In genomic region chr17:80104321-80104955, GRCh38 we compare ENCODE assay signal across 16 cellular contexts. TPM values are rescaled to one million over a fixed set of nuclear protein-coding genes. Genes with fewer than 3 reads are reported as not detected.
A peak's percentile ranks its signal among the peaks of the same experiment; 100 is the strongest.
DNase-seq lines count a peak whose midpoint lies in the region; ATAC-seq and TF ChIP-seq lines count a peak whose summit lies in the region.
"Had no signal": no experiment of that assay in that cellular context is flagged by ENCODE, and none has a peak within 500 bp of the region (broad histone marks: within the 10 kb centered on the region; RNA-seq: fewer than 3 reads in every experiment).

No MANE protein-coding gene starts in this region.

- 61% methylated on average over 26 of the region's 26 CpGs for WGBS in heart right ventricle, 2 donors
- WGBS in sigmoid colon, 2 donors: 80 to 81% methylated on average over 26 of the region's 26 CpGs

- H3K27me3 Mint-ChIP-seq in glutamatergic neuron (ENCODE audit: unreplicated experiment): peaks cover 16% of the 10 kb centered on the region
- no peaks in the 10 kb centered on the region for H3K27me3 Mint-ChIP-seq in type B pancreatic cell
- H3K27me3 Mint-ChIP-seq: activated B cell treated with CpG ODN at 0.5 μM for 24 hours had no signal

- TF ChIP-seq POLR2A in sigmoid colon (IDR thresholded peaks at IDR 0.05): no peak

- DNase-seq in cardiac muscle cell (ENCODE audit: low read depth in 1 of 2, low spot score in 1 of 2): peak; percentile 52 to 55
- no peak for DNase-seq in heart right ventricle
- peak; percentile 30 for DNase-seq in NCI-H226
- DNase-seq in glutamatergic neuron: no peak
- no peak for DNase-seq in type B pancreatic cell (ENCODE audit: extremely low spot score, unreplicated experiment)
- no peak for DNase-seq in HPDE6-E6E7 (ENCODE audit: extremely low spot score)
- DNase-seq in stimulated activated effector memory CD8-positive, alpha-beta T cell treated with anti-CD3 and anti-CD28 coated beads, Interleukin-12 subunit alpha, Interleukin-12 subunit beta, amount 100 ng/mL, for 72 hours (ENCODE audit: low spot score in 2 of 2): no peak
- DNase-seq in sigmoid colon: no peak
- DNase-seq: activated B cell treated with CpG ODN at 0.5 μM for 24 hours; activated T-cell treated with anti-CD3 and anti-CD28 coated beads, Interleukin-2, amount 50 U/mL, for 4 hours; cerebellar nuclear complex; foreskin melanocyte; SHP77; stimulated activated CD4-positive, alpha-beta T cell treated with anti-CD3 and anti-CD28 coated beads, Interleukin-4, amount 100 ng/mL, for 1 hour had no signal

- H3K27ac Mint-ChIP-seq in glutamatergic neuron (ENCODE audit: unreplicated experiment) (no peak overlapping the region), type B pancreatic cell (no peak overlapping the region)
- H3K27ac Mint-ChIP-seq in stimulated activated effector memory CD8-positive, alpha-beta T cell treated with anti-CD3 and anti-CD28 coated beads, Interleukin-12 subunit alpha, Interleukin-12 subunit beta, amount 100 ng/mL, for 72 hours: no peak overlapping the region
- H3K27ac Mint-ChIP-seq: activated B cell treated with CpG ODN at 0.5 μM for 24 hours had no signal

- H3K4me1 ChIP-seq in cardiac muscle cell (ENCODE audit: low read depth) (peaks cover 8% of the 10 kb centered on the region), heart right ventricle (peaks cover 0 to 23% (median 14%) of the 10 kb centered on the region in 9 donors), sigmoid colon (peaks cover 0 to 19% (median 16%) of the 10 kb centered on the region in 4 donors)

- H3K36me3 ChIP-seq in cardiac muscle cell (no peaks in the 10 kb centered on the region), heart right ventricle (peaks cover 0 to 22% (median 0%) of the 10 kb centered on the region in 9 donors), sigmoid colon (peaks cover 0 to 10% (median 2%) of the 10 kb centered on the region in 4 donors)
- H3K36me3 ChIP-seq: prostate gland had no signal

- no peak for ATAC-seq in heart right ventricle
- no peak for ATAC-seq in stimulated activated effector memory CD8-positive, alpha-beta T cell treated with anti-CD3 and anti-CD28 coated beads, Interleukin-12 subunit alpha, Interleukin-12 subunit beta, amount 100 ng/mL, for 72 hours
- ATAC-seq: activated T-cell treated with anti-CD3 and anti-CD28 coated beads, Interleukin-2, amount 50 U/mL, for 4 hours had no signal

- H3K4me3 ChIP-seq in cardiac muscle cell (no peak overlapping the region), heart right ventricle (no peak overlapping the region), sigmoid colon (no peak overlapping the region)
- H3K4me3 ChIP-seq: lung, prostate gland had no signal

- H3K27ac ChIP-seq in cardiac muscle cell: peak overlapping the region; percentile 34
- no peak overlapping the region for H3K27ac ChIP-seq in heart right ventricle
- H3K27ac ChIP-seq in sigmoid colon: no peak overlapping the region
- H3K27ac ChIP-seq: prostate gland had no signal

- no peaks in the 10 kb centered on the region for H3K36me3 Mint-ChIP-seq in glutamatergic neuron (ENCODE audit: unreplicated experiment)
- no peaks in the 10 kb centered on the region for H3K36me3 Mint-ChIP-seq in type B pancreatic cell
- peaks cover 14% of the 10 kb centered on the region for H3K36me3 Mint-ChIP-seq in stimulated activated effector memory CD8-positive, alpha-beta T cell treated with anti-CD3 and anti-CD28 coated beads, Interleukin-12 subunit alpha, Interleukin-12 subunit beta, amount 100 ng/mL, for 72 hours

- TF ChIP-seq EP300 in sigmoid colon (IDR thresholded peaks at IDR 0.05): no peak

- intact Hi-C loops in heart right ventricle (cut with DNase I): loop anchor here in 2 of 10 donors (5.0 kb wide), 2 partner anchors 43 to 153 kb away; partner anchors contain the start of gene EIF4A3 (in 1 of the 2)
- intact Hi-C loops in sigmoid colon (cut with DNase I): loop anchor here (5.0 kb wide), 3 partner anchors 97 to 158 kb away; partner anchors contain the start of genes RNF213, SGSH and SLC26A11

- peaks cover 27% of the 10 kb centered on the region for H3K9me3 Mint-ChIP-seq in glutamatergic neuron (ENCODE audit: unreplicated experiment)
- no peaks in the 10 kb centered on the region for H3K9me3 Mint-ChIP-seq in type B pancreatic cell
- H3K9me3 Mint-ChIP-seq in stimulated activated effector memory CD8-positive, alpha-beta T cell treated with anti-CD3 and anti-CD28 coated beads, Interleukin-12 subunit alpha, Interleukin-12 subunit beta, amount 100 ng/mL, for 72 hours: no peaks in the 10 kb centered on the region
- H3K9me3 Mint-ChIP-seq: activated B cell treated with CpG ODN at 0.5 μM for 24 hours; activated T-cell treated with anti-CD3 and anti-CD28 coated beads, Interleukin-2, amount 50 U/mL, for 4 hours had no signal

- TF ChIP-seq CTCF in cardiac muscle cell (IDR thresholded peaks at IDR 0.05; ENCODE audit: low read depth, low read length): no peak
- no peak for TF ChIP-seq CTCF in heart right ventricle (IDR thresholded peaks at IDR 0.05)
- no peak for TF ChIP-seq CTCF in glutamatergic neuron (IDR thresholded peaks at IDR 0.05; ENCODE audit: partially characterized antibody, unreplicated experiment)
- no peak for TF ChIP-seq CTCF in type B pancreatic cell (conservative IDR thresholded peaks at IDR 0.05)
- no peak for TF ChIP-seq CTCF in sigmoid colon (IDR thresholded peaks at IDR 0.05)

- H3K4me1 Mint-ChIP-seq in glutamatergic neuron (ENCODE audit: low read depth, unreplicated experiment) (peaks cover 27% of the 10 kb centered on the region), type B pancreatic cell (ENCODE audit: unreplicated experiment) (peaks cover 27% of the 10 kb centered on the region)
- H3K4me1 Mint-ChIP-seq in stimulated activated effector memory CD8-positive, alpha-beta T cell treated with anti-CD3 and anti-CD28 coated beads, Interleukin-12 subunit alpha, Interleukin-12 subunit beta, amount 100 ng/mL, for 72 hours: peaks cover 31% of the 10 kb centered on the region

- peak overlapping the region; percentile 100 for H3K4me3 Mint-ChIP-seq in glutamatergic neuron (ENCODE audit: unreplicated experiment)
- peak overlapping the region; percentile 58 for H3K4me3 Mint-ChIP-seq in type B pancreatic cell
- H3K4me3 Mint-ChIP-seq in stimulated activated effector memory CD8-positive, alpha-beta T cell treated with anti-CD3 and anti-CD28 coated beads, Interleukin-12 subunit alpha, Interleukin-12 subunit beta, amount 100 ng/mL, for 72 hours: no peak overlapping the region
- H3K4me3 Mint-ChIP-seq: activated B cell treated with CpG ODN at 0.5 μM for 24 hours; activated T-cell treated with anti-CD3 and anti-CD28 coated beads, Interleukin-2, amount 50 U/mL, for 4 hours had no signal

- H3K9me3 ChIP-seq in cardiac muscle cell (ENCODE audit: low read depth) (no peaks in the 10 kb centered on the region), heart right ventricle (no peaks in the 10 kb centered on the region), sigmoid colon (no peaks in the 10 kb centered on the region)
- H3K9me3 ChIP-seq: prostate gland had no signal

- H3K27me3 ChIP-seq in cardiac muscle cell (no peaks in the 10 kb centered on the region), heart right ventricle (no peaks in the 10 kb centered on the region), sigmoid colon (no peaks in the 10 kb centered on the region)

RNA-seq across cellular contexts. Expression of gene GAA, which starts 3.1 kb away (rescaled TPM):
- total RNA-seq in cardiac muscle cell (80.3 and 150 TPM in 2 replicates), heart right ventricle (10 to 100 TPM; 29.6 to 67.7 (median 52.1) TPM), glutamatergic neuron (ENCODE audit: unreplicated experiment) (384 TPM), type B pancreatic cell (ENCODE audit: low replicate concordance) (37.7 and 40.7 TPM in 2 replicates), sigmoid colon (10 to 100 TPM; 38.5 to 74.2 (median 54.4) TPM)
- polyA plus RNA-seq in cardiac muscle cell (72.7 and 84.9 TPM in 2 replicates), heart right ventricle (10 to 100 TPM; 26.4 to 41.0 TPM), sigmoid colon (10 to 100 TPM; 13.8 to 35.7 (median 30.7) TPM)

RNA-seq across cellular contexts. Expression of gene EIF4A3, which starts 42.5 kb away (rescaled TPM):
- total RNA-seq in cardiac muscle cell: 124 and 131 TPM in 2 replicates
- polyA plus RNA-seq in cardiac muscle cell: 126 and 143 TPM in 2 replicates
- total RNA-seq in heart right ventricle: 10 to 100 TPM; 26.5 to 40.2 (median 34.3) TPM
- 10 to 100 TPM; 16.2 to 51.0 TPM for polyA plus RNA-seq in heart right ventricle
- 110 TPM for total RNA-seq in glutamatergic neuron (ENCODE audit: unreplicated experiment)
- 104 and 112 TPM in 2 replicates for total RNA-seq in type B pancreatic cell (ENCODE audit: low replicate concordance)
- total RNA-seq in sigmoid colon: 10 to 100 TPM; 26.6 to 45.1 (median 39.8) TPM
- 10 to 100 TPM; 60.7 to 97.1 (median 85.1) TPM for polyA plus RNA-seq in sigmoid colon

Comparison
In these comparisons a context has a peak if more than half of its experiments do, and no peak if none do; other contexts are left out.
1. DNase-seq: peak in cardiac muscle cell (2 of 2) and NCI-H226 (single experiment); none in heart right ventricle (0 of 2), glutamatergic neuron (single experiment), type B pancreatic cell (single experiment), HPDE6-E6E7 (single experiment), stimulated activated effector memory CD8-positive, alpha-beta T cell treated with anti-CD3 and anti-CD28 coated beads, Interleukin-12 subunit alpha, Interleukin-12 subunit beta, amount 100 ng/mL, for 72 hours (0 of 2) and sigmoid colon (single experiment).